In the genomic region with DNA sequence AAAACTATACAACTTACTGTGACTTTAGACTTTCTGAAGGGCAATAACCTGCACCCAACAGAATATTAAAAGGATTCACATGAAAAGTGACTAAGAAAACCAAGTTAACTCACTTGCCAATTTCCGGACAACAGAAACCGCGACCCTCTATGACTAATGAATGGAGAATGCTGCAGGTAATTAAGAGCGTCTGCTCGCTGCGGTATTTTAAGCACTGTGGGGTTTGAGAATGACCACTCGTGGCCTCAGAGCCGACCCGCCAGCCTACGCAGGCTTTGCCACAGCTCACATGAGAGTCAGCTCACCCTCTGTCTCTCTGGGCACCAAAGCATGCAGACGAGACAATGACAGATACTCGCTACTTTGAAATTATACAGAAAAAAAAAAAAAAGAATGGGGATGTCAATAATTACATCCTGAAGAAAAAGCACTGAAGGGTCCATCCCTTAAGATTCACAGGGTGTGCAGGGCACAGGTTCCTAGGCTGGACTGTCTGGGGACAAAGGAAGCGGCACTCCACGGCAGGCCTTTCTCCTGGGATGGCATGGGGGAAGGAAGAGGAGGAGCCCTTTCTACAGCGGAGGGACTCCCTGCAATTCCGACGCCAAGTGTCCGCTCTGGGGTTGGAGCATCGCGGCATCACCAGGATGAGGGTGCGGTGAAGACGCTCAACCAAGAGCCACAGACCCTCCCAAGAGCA, we compare ENCODE assay signal across 9 cellular contexts. TPM values are rescaled to one million over a fixed set of nuclear protein-coding genes. Genes with fewer than 3 reads are reported as not detected.
DNase-seq lines count a peak whose midpoint lies in the region; ATAC-seq and TF ChIP-seq lines count a peak whose summit lies in the region.
"Had no signal": no experiment of that assay in that cellular context is flagged by ENCODE, and none has a peak within 500 bp of the region (broad histone marks: within the 10 kb centered on the region; RNA-seq: fewer than 3 reads in every experiment).

No MANE protein-coding gene starts in this region.

- H3K4me3 ChIP-seq in AG04449 (ENCODE audit: low read depth, low read length), result peak overlapping the region; percentile 3; the same call in 1 of the 2 replicates

- TF ChIP-seq CTCF in AG04449 (IDR thresholded peaks at IDR 0.05; ENCODE audit: insufficient read depth, low read length, missing control alignments), result no peak
- no peak for TF ChIP-seq CTCF in mesothelial cell of epicardium (IDR thresholded peaks at IDR 0.05; ENCODE audit: unreplicated experiment)

- POLR2A ChIA-PET in AG04449 (lab: Yijun Ruan, JAX), result interaction anchor here (1.3 to 1.8 kb wide), 2 partner anchors 7 to 10 kb away, joined by 4 read pairs; no protein-coding TSS in a partner anchor

- peaks cover 48% of the 10 kb centered on the region for H3K4me1 Mint-ChIP-seq in activated naive CD8-positive, alpha-beta T cell treated with anti-CD3 and anti-CD28 coated beads, Interleukin-2, amount 50 U/mL, for 24 hours
- H3K4me1 Mint-ChIP-seq in mesothelial cell of epicardium, result peaks cover 25% of the 10 kb centered on the region
- H3K4me1 Mint-ChIP-seq: central memory CD8-positive, alpha-beta T cell had no signal

- peak; percentile 93 for DNase-seq in AG04449 (ENCODE audit: low read depth, low spot score)
- DNase-seq in HT1080 (ENCODE audit: low read depth), result peak; percentile 98
- DNase-seq in activated naive CD8-positive, alpha-beta T cell treated with anti-CD3 and anti-CD28 coated beads, Interleukin-2, amount 50 U/mL, for 24 hours, result peak; percentile 63
- DNase-seq in mesothelial cell of epicardium (ENCODE audit: low spot score in 2 of 2, unreplicated experiment in 2 of 2), result no peak

- peak overlapping the region; percentile 48 for H3K4me3 Mint-ChIP-seq in activated naive CD8-positive, alpha-beta T cell treated with anti-CD3 and anti-CD28 coated beads, Interleukin-2, amount 50 U/mL, for 24 hours
- no peak overlapping the region for H3K4me3 Mint-ChIP-seq in mesothelial cell of epicardium
- H3K4me3 Mint-ChIP-seq: central memory CD8-positive, alpha-beta T cell had no signal

- no peaks in the 10 kb centered on the region for H3K27me3 Mint-ChIP-seq in activated naive CD8-positive, alpha-beta T cell treated with anti-CD3 and anti-CD28 coated beads, Interleukin-2, amount 50 U/mL, for 24 hours
- no peaks in the 10 kb centered on the region for H3K27me3 Mint-ChIP-seq in mesothelial cell of epicardium (ENCODE audit: low read depth)
- H3K27me3 Mint-ChIP-seq: central memory CD8-positive, alpha-beta T cell had no signal

- peak; percentile 75 for ATAC-seq in activated naive CD8-positive, alpha-beta T cell treated with anti-CD3 and anti-CD28 coated beads, Interleukin-2, amount 50 U/mL, for 24 hours
- ATAC-seq in HG03432 (IDR thresholded peaks at IDR 0.05; ENCODE audit: unreplicated experiment), result no peak
- ATAC-seq in GM21360 (IDR thresholded peaks at IDR 0.05; ENCODE audit: unreplicated experiment), result no peak
- no peak for ATAC-seq in GM19023 (IDR thresholded peaks at IDR 0.05; ENCODE audit: unreplicated experiment)
- ATAC-seq in GM21515 (IDR thresholded peaks at IDR 0.05; ENCODE audit: unreplicated experiment), result no peak

- no peaks in the 10 kb centered on the region for H3K9me3 Mint-ChIP-seq in activated naive CD8-positive, alpha-beta T cell treated with anti-CD3 and anti-CD28 coated beads, Interleukin-2, amount 50 U/mL, for 24 hours
- no peaks in the 10 kb centered on the region for H3K9me3 Mint-ChIP-seq in mesothelial cell of epicardium
- H3K9me3 Mint-ChIP-seq: central memory CD8-positive, alpha-beta T cell had no signal

- peaks cover 16% of the 10 kb centered on the region for H3K36me3 Mint-ChIP-seq in activated naive CD8-positive, alpha-beta T cell treated with anti-CD3 and anti-CD28 coated beads, Interleukin-2, amount 50 U/mL, for 24 hours (ENCODE audit: low read depth)
- H3K36me3 Mint-ChIP-seq in mesothelial cell of epicardium, result peaks cover 9% of the 10 kb centered on the region

- peak overlapping the region; percentile 90 for H3K27ac Mint-ChIP-seq in activated naive CD8-positive, alpha-beta T cell treated with anti-CD3 and anti-CD28 coated beads, Interleukin-2, amount 50 U/mL, for 24 hours
- peak overlapping the region; percentile 93 for H3K27ac Mint-ChIP-seq in mesothelial cell of epicardium

- CTCF ChIA-PET in AG04449 (lab: Yijun Ruan, JAX), result interaction anchor here (1.7 kb wide), 1 partner anchor 177 kb away, joined by 6 read pairs; no protein-coding TSS in a partner anchor

RNA-seq across cellular contexts. Expression of gene ZCCHC14, which starts 35.0 kb away (rescaled TPM):
- 3.6 and 4.9 TPM in 2 replicates for total RNA-seq in HT1080 (2014; rRNA removed; shearing (Covaris generic))
- polyA plus RNA-seq in HT1080 (2015; cell fraction: cytosol; rRNA removed), result 6.2 and 8.1 TPM in 2 replicates
- 11.3 and 14.5 TPM in 2 replicates for polyA plus RNA-seq in HT1080 (2015; cell fraction: nucleus; rRNA removed)
- total RNA-seq in mesothelial cell of epicardium, result 35.6 to 37.3 TPM (median 36.7 TPM) in 3 replicates

Comparison
In these comparisons a context has a peak if more than half of its experiments do, and no peak if none do; other contexts are left out.
1. DNase-seq: peak in AG04449 (single experiment), HT1080 (single experiment) and activated naive CD8-positive, alpha-beta T cell treated with anti-CD3 and anti-CD28 coated beads, Interleukin-2, amount 50 U/mL, for 24 hours (single experiment); none in mesothelial cell of epicardium (0 of 2).